8 cellular contexts compared by ENCODE assay signal in the genomic region with DNA sequence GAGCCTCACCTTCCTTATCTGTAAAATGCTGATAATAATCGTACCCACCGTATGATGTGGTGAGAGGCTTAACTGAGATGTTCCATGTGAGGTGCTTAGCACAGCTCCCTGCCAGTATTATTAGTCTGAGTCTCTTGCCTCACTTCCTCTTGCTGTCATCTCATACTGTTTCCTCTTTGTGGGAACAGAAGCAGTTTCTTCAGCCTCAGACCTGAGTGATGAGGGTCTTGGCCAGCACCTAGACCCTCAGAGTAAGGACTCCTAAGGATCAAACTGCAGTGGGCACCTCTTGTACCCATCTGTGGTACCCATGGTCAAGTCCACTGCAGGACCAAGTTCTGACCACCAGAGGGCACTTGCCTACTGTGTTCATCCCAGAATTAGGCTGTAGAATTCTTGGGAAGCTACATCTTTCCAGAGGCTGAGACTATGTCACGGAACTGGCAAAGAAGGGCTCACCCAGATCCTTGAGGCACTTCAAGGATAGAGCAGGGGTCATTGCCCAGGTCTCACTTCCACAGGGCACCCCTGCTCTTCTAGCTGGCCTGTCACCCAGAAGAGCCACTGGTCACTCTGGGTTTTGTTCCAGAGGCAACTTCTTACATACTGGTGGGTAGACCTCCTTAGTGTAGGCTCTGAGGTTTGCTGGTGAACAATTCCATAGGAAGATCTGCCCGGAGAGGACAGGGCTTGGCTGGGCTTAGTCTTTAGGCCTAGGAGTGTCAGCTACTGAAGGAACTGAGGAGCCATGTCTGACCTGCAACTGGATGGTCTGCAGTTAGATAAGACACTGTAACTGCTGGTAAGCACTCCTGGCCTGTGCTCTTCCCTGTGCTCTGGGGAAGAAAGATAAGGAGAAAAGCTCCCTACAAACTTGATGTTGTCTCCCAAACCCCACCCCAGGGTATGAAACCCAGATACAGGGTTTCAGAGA. TPM values are rescaled to one million over a fixed set of nuclear protein-coding genes. Genes with fewer than 3 reads are reported as not detected.
DNase-seq lines count a peak whose midpoint lies in the region; ATAC-seq and TF ChIP-seq lines count a peak whose summit lies in the region.

No MANE protein-coding gene starts in this region.

- H3K4me1 ChIP-seq in Caco-2 (peaks cover 5% of the 10 kb centered on the region; the same call in 1 of the 2 replicates), Peyer's patch (peaks cover 0 to 8% (median 0%) of the 10 kb centered on the region in 4 donors), gastroesophageal sphincter (no peaks in the 10 kb centered on the region)

- TF ChIP-seq EP300 in gastroesophageal sphincter (IDR thresholded peaks at IDR 0.05): no peak

- DNase-seq in Caco-2 (peak; percentile 83 to 88), HS-27A (ENCODE audit: low read depth) (peak; percentile 45), Peyer's patch (peak; percentile 66 to 89 (median 71)), occipital lobe (lab: John Stamatoyannopoulos, UW) (peak; percentile 35)
- DNase-seq in activated T-helper 9 cell treated with anti-CD3 and anti-CD28 coated beads, Interleukin-2, amount 50 U/mL, for 16 hours (ENCODE audit: low read depth): peak; percentile 6

- no peaks in the 10 kb centered on the region for H3K36me3 ChIP-seq in Caco-2 (ENCODE audit: control insufficient read depth, insufficient read depth, low read length)
- peaks cover 0 to 14% (median 0%) of the 10 kb centered on the region in 3 donors for H3K36me3 ChIP-seq in Peyer's patch
- H3K36me3 ChIP-seq in gastroesophageal sphincter: peaks cover 0 to 70% of the 10 kb centered on the region in 2 donors

- H3K27ac ChIP-seq in Peyer's patch: no peak overlapping the region
- H3K27ac ChIP-seq in gastroesophageal sphincter: no peak overlapping the region

- intact Hi-C loops in Caco-2 (cut with micrococcal nuclease; ENCODE audit: unreplicated experiment): loop anchor here (1.0 to 2.0 kb wide), 6 partner anchors 21 to 542 kb away; a partner anchor contains a TSS

- no peak overlapping the region for H3K4me3 Mint-ChIP-seq in Caco-2 (ENCODE audit: unreplicated experiment)

- no TSS peak for BruUV-seq in Caco-2 (replicated peaks; lab: Mats Ljungman, UMichigan)

- H3K27ac Mint-ChIP-seq in Caco-2 (ENCODE audit: unreplicated experiment): no peak overlapping the region

- H3K4me1 Mint-ChIP-seq in Caco-2 (ENCODE audit: low read depth, unreplicated experiment): no peaks in the 10 kb centered on the region

- TF ChIP-seq POLR2A in Peyer's patch (IDR thresholded peaks at IDR 0.05) (no peak), gastroesophageal sphincter (IDR thresholded peaks at IDR 0.05) (no peak), GM18505 (IDR thresholded peaks at IDR 0.05; ENCODE audit: borderline replicate concordance, extremely low read depth, insufficient read depth, insufficient read length) (no peak)

- H3K9me3 Mint-ChIP-seq in Caco-2 (ENCODE audit: unreplicated experiment): no peaks in the 10 kb centered on the region

- WGBS in gastroesophageal sphincter (ENCODE audit: low coverage in 1 of 2), 2 donors: 40% methylated on average over 1 of the region's 4 CpGs

- TF ChIP-seq CTCF in Caco-2 (IDR thresholded peaks at IDR 0.05; ENCODE audit: insufficient read depth in 1 of 2, low read depth in 1 of 2, low read length in 1 of 2, severe bottlenecking in 1 of 2, unreplicated experiment in 1 of 2): peak; percentile 99
- peak; percentile 60 to 91 (median 86) for TF ChIP-seq CTCF in Peyer's patch (IDR thresholded peaks at IDR 0.05)
- TF ChIP-seq CTCF in gastroesophageal sphincter (IDR thresholded peaks at IDR 0.05): peak in 3 of 4 experiments; percentile 66 to 83 (median 80)

- H3K36me3 Mint-ChIP-seq in Caco-2 (ENCODE audit: insufficient read depth, unreplicated experiment): no peaks in the 10 kb centered on the region

- CTCF ChIA-PET in Caco-2 (lab: Charles Lee): interaction anchor here (0.6 to 3.6 kb wide), 37 partner anchors 8 to 543 kb away, joined by 3 to 81 read pairs (median 5); a partner anchor contains a TSS

- H3K4me3 ChIP-seq in Caco-2 (ENCODE audit: low read depth, low read length): no peak overlapping the region
- no peak overlapping the region for H3K4me3 ChIP-seq in Peyer's patch
- H3K4me3 ChIP-seq in gastroesophageal sphincter: no peak overlapping the region

- H3K9me3 ChIP-seq in Caco-2: no peaks in the 10 kb centered on the region
- H3K9me3 ChIP-seq in Peyer's patch: no peaks in the 10 kb centered on the region
- H3K9me3 ChIP-seq in gastroesophageal sphincter: no peaks in the 10 kb centered on the region

- H3K27me3 Mint-ChIP-seq in Caco-2 (ENCODE audit: insufficient read depth, unreplicated experiment): no peaks in the 10 kb centered on the region

- ATAC-seq in gastroesophageal sphincter (no peak), GM18505 (IDR thresholded peaks at IDR 0.05; ENCODE audit: unreplicated experiment) (no peak), HG03159 (IDR thresholded peaks at IDR 0.05; ENCODE audit: unreplicated experiment) (no peak)

- H3K27me3 ChIP-seq in Caco-2 (replicated peaks; ENCODE audit: control insufficient read depth, insufficient read depth, low read length): no peaks in the 10 kb centered on the region
- H3K27me3 ChIP-seq in Peyer's patch: no peaks in the 10 kb centered on the region
- no peaks in the 10 kb centered on the region for H3K27me3 ChIP-seq in gastroesophageal sphincter

- POLR2A ChIA-PET in Caco-2 (lab: Charles Lee): interaction anchor here (0.5 to 1.0 kb wide), 2 partner anchors 81 to 92 kb away, joined by 3 read pairs; no protein-coding TSS in a partner anchor

RNA-seq across cellular contexts. Expression of a gene that starts 20.6 kb away (rescaled TPM):
- total RNA-seq in Caco-2 (2022) (5.2 and 6.6 TPM in 2 replicates), Peyer's patch (100 to 1,000 TPM in 2 of 4 donors, 10 to 100 TPM in 2; 64.4 to 160 (median 115) TPM), gastroesophageal sphincter (1 to 10 TPM in 1 of 4 donors, under 1 TPM in 1, not detected in 2; 0.16 to 2.2 TPM), occipital lobe (not detected)

RNA-seq across cellular contexts. Expression of a gene that starts 30.7 kb away (rescaled TPM):
- total RNA-seq in Caco-2 (2022) (8.4 and 11.5 TPM in 2 replicates), Peyer's patch (10 to 100 TPM; 18.0 to 37.4 (median 31.2) TPM), gastroesophageal sphincter (10 to 100 TPM in 2 of 4 donors, 1 to 10 TPM in 2; 7.5 to 34.7 (median 15.7) TPM), occipital lobe (18.4 TPM)

RNA-seq across cellular contexts. Expression of a gene that starts 52.5 kb away (rescaled TPM):
- total RNA-seq in Caco-2 (2022) (56.1 and 70.5 TPM in 2 replicates), Peyer's patch (10 to 100 TPM; 15.7 to 30.8 (median 17.0) TPM), gastroesophageal sphincter (10 to 100 TPM; 13.6 to 22.1 (median 16.7) TPM), occipital lobe (56.8 TPM)

Comparison
In these comparisons a context has a peak if more than half of its experiments do, and no peak if none do; other contexts are left out.
1. DNase-seq: peak in every context shown above with its lines; median percentile 86 in Caco-2; 71 in Peyer's patch; 45 in HS-27A; 35 in occipital lobe; 6 in activated T-helper 9 cell treated with anti-CD3 and anti-CD28 coated beads, Interleukin-2, amount 50 U/mL, for 16 hours.